In genomic region chr9:89218040-89218928, GRCh38 we compare ENCODE assay signal across 19 cellular contexts. TPM values are rescaled to one million over a fixed set of nuclear protein-coding genes. Genes with fewer than 3 reads are reported as not detected.
DNase-seq lines count a peak whose midpoint lies in the region; ATAC-seq and TF ChIP-seq lines count a peak whose summit lies in the region.
"Had no signal": no experiment of that assay in that cellular context is flagged by ENCODE, and none has a peak within 500 bp of the region (broad histone marks: within the 10 kb centered on the region; RNA-seq: fewer than 3 reads in every experiment).

No MANE protein-coding gene starts in this region.

- H3K9me3 ChIP-seq in Karpas-422 (ENCODE audit: low read length) (no peaks in the 10 kb centered on the region), WERI-Rb-1 (ENCODE audit: severe bottlenecking) (no peaks in the 10 kb centered on the region)
- H3K9me3 ChIP-seq: BLaER1, body of pancreas had no signal

- CTCF ChIA-PET in WTC11 (lab: Charles Lee): interaction anchor here (1.1 kb wide), 1 partner anchor 17 kb away, joined by 3 read pairs; no protein-coding TSS in a partner anchor

- H3K27ac Mint-ChIP-seq in WTC11: no peak overlapping the region
- H3K27ac Mint-ChIP-seq: activated CD4-positive, alpha-beta memory T cell treated with anti-CD3 and anti-CD28 coated beads, Interleukin-2, amount 10 ng/mL, durations not matched to agents 7 days and 5 days; activated naive CD4-positive, alpha-beta T cell treated with anti-CD3 and anti-CD28 coated beads, Interleukin-2, amount 50 U/mL, for 72 hours; dendritic cell treated with granulocyte-macrophage colony-stimulating factor and Interleukin-4, amounts not matched to agents 40 ng/mL and 50 ng/mL, for 4 days had no signal

- no peaks in the 10 kb centered on the region for H3K27me3 Mint-ChIP-seq in WTC11 (ENCODE audit: low read depth)

- peak overlapping the region; percentile 39; the same call in 1 of the 2 replicates for H3K4me3 ChIP-seq in Karpas-422 (ENCODE audit: low read length)
- H3K4me3 ChIP-seq in fibroblast of villous mesenchyme (ENCODE audit: low read depth, low read length): no peak overlapping the region
- no peak overlapping the region for H3K4me3 ChIP-seq in WERI-Rb-1 (ENCODE audit: low read depth, low read length)
- H3K4me3 ChIP-seq: BLaER1, body of pancreas had no signal

- peaks cover 21% of the 10 kb centered on the region for H3K9me3 Mint-ChIP-seq in WTC11
- H3K9me3 Mint-ChIP-seq: activated CD4-positive, alpha-beta memory T cell treated with anti-CD3 and anti-CD28 coated beads, Interleukin-2, amount 10 ng/mL, durations not matched to agents 7 days and 5 days; activated naive CD4-positive, alpha-beta T cell treated with anti-CD3 and anti-CD28 coated beads, Interleukin-2, amount 50 U/mL, for 72 hours; activated T-cell treated with anti-CD3 and anti-CD28 coated beads, Interleukin-2, amount 50 U/mL, for 4 hours; dendritic cell treated with granulocyte-macrophage colony-stimulating factor and Interleukin-4, amounts not matched to agents 40 ng/mL and 50 ng/mL, for 4 days; naive thymus-derived CD8-positive, alpha-beta T cell had no signal

- H3K4me3 Mint-ChIP-seq in WTC11: no peak overlapping the region
- H3K4me3 Mint-ChIP-seq: activated CD4-positive, alpha-beta memory T cell treated with anti-CD3 and anti-CD28 coated beads, Interleukin-2, amount 10 ng/mL, durations not matched to agents 7 days and 5 days; activated T-cell treated with anti-CD3 and anti-CD28 coated beads, Interleukin-2, amount 50 U/mL, for 4 hours; dendritic cell treated with granulocyte-macrophage colony-stimulating factor and Interleukin-4, amounts not matched to agents 40 ng/mL and 50 ng/mL, for 4 days; naive thymus-derived CD8-positive, alpha-beta T cell had no signal

- no peaks in the 10 kb centered on the region for H3K79me2 ChIP-seq in Karpas-422 (ENCODE audit: low read length)

- peak; percentile 38; the same call in 1 of the 2 replicates for ATAC-seq in WTC11
- no peak for ATAC-seq in HG03108 (IDR thresholded peaks at IDR 0.05; ENCODE audit: unreplicated experiment)
- ATAC-seq: activated naive CD4-positive, alpha-beta T cell treated with anti-CD3 and anti-CD28 coated beads, Interleukin-2, amount 50 U/mL, for 72 hours; activated T-cell treated with anti-CD3 and anti-CD28 coated beads, Interleukin-2, amount 50 U/mL, for 4 hours; body of pancreas; naive thymus-derived CD8-positive, alpha-beta T cell had no signal

- H3K4me1 Mint-ChIP-seq in WTC11: peaks cover 14% of the 10 kb centered on the region
- H3K4me1 Mint-ChIP-seq: activated CD4-positive, alpha-beta memory T cell treated with anti-CD3 and anti-CD28 coated beads, Interleukin-2, amount 10 ng/mL, durations not matched to agents 7 days and 5 days; naive thymus-derived CD8-positive, alpha-beta T cell had no signal

- no peaks in the 10 kb centered on the region for H3K36me3 ChIP-seq in Karpas-422 (ENCODE audit: insufficient read depth, low read length)
- H3K36me3 ChIP-seq in WERI-Rb-1: no peaks in the 10 kb centered on the region
- H3K36me3 ChIP-seq: BLaER1 had no signal

- H2AFZ ChIP-seq in Karpas-422 (ENCODE audit: low read length): 0 out of 2 replicates have a peak overlapping the region, but pooled peaks have one; percentile 23

- H3K36me3 Mint-ChIP-seq in WTC11: peaks cover 2% of the 10 kb centered on the region; the same call in 1 of the 2 replicates
- H3K36me3 Mint-ChIP-seq: activated naive CD4-positive, alpha-beta T cell treated with anti-CD3 and anti-CD28 coated beads, Interleukin-2, amount 50 U/mL, for 72 hours; naive thymus-derived CD8-positive, alpha-beta T cell had no signal

- no peaks in the 10 kb centered on the region for H4K20me1 ChIP-seq in Karpas-422 (ENCODE audit: insufficient read depth, low read depth, low read length)
- H4K20me1 ChIP-seq: BLaER1 had no signal

- TF ChIP-seq CTCF in WTC11 (IDR thresholded peaks at IDR 0.05): no peak
- TF ChIP-seq CTCF in fibroblast of villous mesenchyme (IDR thresholded peaks at IDR 0.05; ENCODE audit: insufficient read depth, low read depth, low read length): no peak
- TF ChIP-seq CTCF in WERI-Rb-1 (IDR thresholded peaks at IDR 0.05; ENCODE audit: low read depth, low read length): no peak

- no peaks in the 10 kb centered on the region for H3K9me2 ChIP-seq in Karpas-422 (replicated peaks; ENCODE audit: insufficient read depth, low read length)

- peaks cover 56% of the 10 kb centered on the region for H3K4me1 ChIP-seq in Karpas-422 (ENCODE audit: low read length)
- H3K4me1 ChIP-seq: body of pancreas had no signal

- peak overlapping the region; percentile 56 for H3K9ac ChIP-seq in Karpas-422 (ENCODE audit: low read length)
- H3K9ac ChIP-seq: BLaER1 had no signal

- H3K4me2 ChIP-seq in Karpas-422 (ENCODE audit: low read depth, low read length, poor library complexity, severe bottlenecking): peak overlapping the region; percentile 59
- H3K4me2 ChIP-seq: BLaER1 had no signal

- DNase-seq in Karpas-422: peak; percentile 64
- DNase-seq in WTC11 (ENCODE audit: low spot score): no peak
- DNase-seq in fibroblast of villous mesenchyme (ENCODE audit: low read depth): peak; percentile 67
- DNase-seq in superior temporal gyrus (ENCODE audit: extremely low spot score): peak; percentile 58
- DNase-seq in WERI-Rb-1: no peak
- no peak for DNase-seq in dedifferentiated amniotic fluid mesenchymal stem cell (ENCODE audit: extremely low spot score)
- DNase-seq: activated CD4-positive, alpha-beta memory T cell treated with anti-CD3 and anti-CD28 coated beads, Interleukin-2, amount 10 ng/mL, durations not matched to agents 7 days and 5 days; activated T-cell treated with anti-CD3 and anti-CD28 coated beads, Interleukin-2, amount 50 U/mL, for 4 hours; body of pancreas; naive thymus-derived CD8-positive, alpha-beta T cell; NCI-H1694; small intestine; stimulated activated CD4-positive, alpha-beta T cell treated with anti-CD3 and anti-CD28 coated beads, Interleukin-4, amount 100 ng/mL, for 1 hour; T-helper 1 cell had no signal

- peak overlapping the region; percentile 92 for H3K27ac ChIP-seq in Karpas-422 (ENCODE audit: low read length)
- H3K27ac ChIP-seq in WERI-Rb-1: no peak overlapping the region
- H3K27ac ChIP-seq: BLaER1, body of pancreas, epithelial cell of prostate had no signal

- POLR2A ChIA-PET in WTC11 (lab: Charles Lee): no interaction called here

- H3K27me3 ChIP-seq in Karpas-422 (ENCODE audit: low read length) (no peaks in the 10 kb centered on the region), WERI-Rb-1 (ENCODE audit: insufficient read depth, low read depth, severe bottlenecking) (no peaks in the 10 kb centered on the region)
- H3K27me3 ChIP-seq: BLaER1, body of pancreas had no signal

TF ChIP-seq in WTC11, 78 proteins besides CTCF, POLR2A, EP300 and RAD21:
- TF ChIP-seq NR2C2 (CRISPR knock-in tag; IDR thresholded peaks at IDR 0.05) (no peak), ZNF512 (CRISPR knock-in tag; IDR thresholded peaks at IDR 0.05; ENCODE audit: borderline replicate concordance) (no peak), CREM (CRISPR knock-in tag; IDR thresholded peaks at IDR 0.05) (no peak), CDX4 (CRISPR knock-in tag; IDR thresholded peaks at IDR 0.05; ENCODE audit: borderline replicate concordance) (no peak), USF1 (CRISPR knock-in tag; IDR thresholded peaks at IDR 0.05) (no peak)

RNA-seq across cellular contexts. Expression of gene SHC3, which starts 39.7 kb away (rescaled TPM):
- total RNA-seq in Karpas-422 (2014; rRNA removed; shearing (Covaris generic); ENCODE audit: low replicate concordance): 0.04 TPM in 1 of 2 replicates, not detected in the other
- 4.2 to 5.1 TPM (median 4.9 TPM) in 3 replicates for total RNA-seq in WTC11 (2021)
- 7.4 and 11.7 TPM in 2 replicates for total RNA-seq in fibroblast of villous mesenchyme
- total RNA-seq: activated CD4-positive, alpha-beta memory T cell treated with anti-CD3 and anti-CD28 coated beads, Interleukin-2, amount 10 ng/mL, durations not matched to agents 7 days and 5 days had no signal

Comparison
In these comparisons a context has a peak if more than half of its experiments do, and no peak if none do; other contexts are left out.
1. DNase-seq: peak in Karpas-422 (single experiment), fibroblast of villous mesenchyme (single experiment) and superior temporal gyrus (single experiment); none in WTC11 (single experiment), WERI-Rb-1 (single experiment) and dedifferentiated amniotic fluid mesenchymal stem cell (single experiment).